16 cellular contexts compared by ENCODE assay signal in the genomic region with DNA sequence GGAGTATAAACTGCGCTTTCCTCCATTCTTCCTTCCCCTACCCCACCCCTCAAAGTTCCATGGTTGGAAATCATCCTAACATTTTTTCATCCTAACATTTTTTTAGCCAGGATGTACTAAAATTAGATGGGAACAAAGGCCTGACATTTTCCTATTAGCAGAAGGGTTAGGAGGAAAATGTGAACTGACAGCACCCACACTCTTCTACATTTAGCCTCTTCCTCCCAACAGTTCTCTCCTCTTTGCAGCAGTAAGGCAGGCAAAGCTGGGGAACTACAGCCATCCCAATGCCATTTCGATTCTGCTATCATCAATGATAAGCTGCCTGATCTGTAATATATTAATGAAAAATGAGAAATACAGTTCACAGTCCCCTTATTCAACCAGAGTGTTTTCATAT. TPM values are rescaled to one million over a fixed set of nuclear protein-coding genes. Genes with fewer than 3 reads are reported as not detected.
A peak's percentile ranks its signal among the peaks of the same experiment; 100 is the strongest.
DNase-seq lines count a peak whose midpoint lies in the region; ATAC-seq and TF ChIP-seq lines count a peak whose summit lies in the region.
"Had no signal": no experiment of that assay in that cellular context is flagged by ENCODE, and none has a peak within 500 bp of the region (broad histone marks: within the 10 kb centered on the region; RNA-seq: fewer than 3 reads in every experiment).

No MANE protein-coding gene starts in this region.

- peaks cover 33% of the 10 kb centered on the region for H3K4me1 ChIP-seq in left ventricle myocardium inferior
- no peaks in the 10 kb centered on the region for H3K4me1 ChIP-seq in lower lobe of right lung

- H3K27ac Mint-ChIP-seq in brain: peak overlapping the region in 4 of 5 experiments; percentile 10 to 76 (median 58)
- no peak overlapping the region for H3K27ac Mint-ChIP-seq in activated naive CD8-positive, alpha-beta T cell treated with anti-CD3 and anti-CD28 coated beads, Interleukin-2, amount 50 U/mL, for 24 hours
- H3K27ac Mint-ChIP-seq: CD8-positive, alpha-beta memory T cell had no signal

- no peak for DNase-seq in left ventricle myocardium inferior
- DNase-seq in cardiac septum (ENCODE audit: low spot score): no peak
- no peak for DNase-seq in lower lobe of right lung
- DNase-seq in left lobe of liver (ENCODE audit: low spot score): no peak
- no peak for DNase-seq in activated naive CD8-positive, alpha-beta T cell treated with anti-CD3 and anti-CD28 coated beads, Interleukin-2, amount 50 U/mL, for 24 hours
- DNase-seq: BE2C; CD4-positive, CD25-positive, alpha-beta regulatory T cell; CD8-positive, alpha-beta memory T cell; COR-L47; DMS 273 treated with DMSO at 0.1 percent for 48 hours; DMS53; DND-41; EL had no signal

- H3K4me1 Mint-ChIP-seq in brain: peaks cover 51% of the 10 kb centered on the region
- no peaks in the 10 kb centered on the region for H3K4me1 Mint-ChIP-seq in activated naive CD8-positive, alpha-beta T cell treated with anti-CD3 and anti-CD28 coated beads, Interleukin-2, amount 50 U/mL, for 24 hours

- ATAC-seq in lower lobe of right lung (no peak), GM18498 (IDR thresholded peaks at IDR 0.05; ENCODE audit: unreplicated experiment) (no peak), left lobe of liver (no peak)
- ATAC-seq in activated naive CD8-positive, alpha-beta T cell treated with anti-CD3 and anti-CD28 coated beads, Interleukin-2, amount 50 U/mL, for 24 hours: no peak

- H3K36me3 Mint-ChIP-seq in brain: peaks cover 41% of the 10 kb centered on the region
- peaks cover 27% of the 10 kb centered on the region for H3K36me3 Mint-ChIP-seq in activated naive CD8-positive, alpha-beta T cell treated with anti-CD3 and anti-CD28 coated beads, Interleukin-2, amount 50 U/mL, for 24 hours (ENCODE audit: low read depth)

- H3K27ac ChIP-seq in left ventricle myocardium inferior (replicated peaks) (peak overlapping the region; percentile 54), lower lobe of right lung (peak overlapping the region; percentile 3)

- H3K27me3 Mint-ChIP-seq in brain: no peaks in the 10 kb centered on the region
- H3K27me3 Mint-ChIP-seq in activated naive CD8-positive, alpha-beta T cell treated with anti-CD3 and anti-CD28 coated beads, Interleukin-2, amount 50 U/mL, for 24 hours: no peaks in the 10 kb centered on the region
- H3K27me3 Mint-ChIP-seq: CD4-positive, CD25-positive, alpha-beta regulatory T cell; CD8-positive, alpha-beta memory T cell had no signal

- no peak overlapping the region for H3K4me3 Mint-ChIP-seq in brain
- no peak overlapping the region for H3K4me3 Mint-ChIP-seq in activated naive CD8-positive, alpha-beta T cell treated with anti-CD3 and anti-CD28 coated beads, Interleukin-2, amount 50 U/mL, for 24 hours
- H3K4me3 Mint-ChIP-seq: CD4-positive, CD25-positive, alpha-beta regulatory T cell; CD8-positive, alpha-beta memory T cell had no signal

- H3K9me3 ChIP-seq in left ventricle myocardium inferior (replicated peaks): no peaks in the 10 kb centered on the region
- H3K9me3 ChIP-seq in lower lobe of right lung: no peaks in the 10 kb centered on the region
- H3K9me3 ChIP-seq: BE2C, HAP-1 had no signal

- no peaks in the 10 kb centered on the region for H3K9me3 Mint-ChIP-seq in brain
- H3K9me3 Mint-ChIP-seq in activated naive CD8-positive, alpha-beta T cell treated with anti-CD3 and anti-CD28 coated beads, Interleukin-2, amount 50 U/mL, for 24 hours: no peaks in the 10 kb centered on the region
- H3K9me3 Mint-ChIP-seq: CD4-positive, CD25-positive, alpha-beta regulatory T cell; CD8-positive, alpha-beta memory T cell had no signal

- TF ChIP-seq CTCF in left ventricle myocardium inferior (IDR thresholded peaks at IDR 0.05; ENCODE audit: borderline replicate concordance) (no peak), brain (conservative IDR thresholded peaks at IDR 0.05) (no peak), lower lobe of right lung (IDR thresholded peaks at IDR 0.05) (no peak)

- H3K4me3 ChIP-seq in left ventricle myocardium inferior (no peak overlapping the region), lower lobe of right lung (no peak overlapping the region)
- H3K4me3 ChIP-seq: HAP-1 had no signal

- intact Hi-C loops in left ventricle myocardium inferior (cut with micrococcal nuclease): no loop called here
- intact Hi-C loops in cardiac septum (cut with DNase I): no loop called here
- intact Hi-C loops in lower lobe of right lung (cut with DNase I): no loop called here

- peaks cover 23% of the 10 kb centered on the region for H3K36me3 ChIP-seq in left ventricle myocardium inferior
- H3K36me3 ChIP-seq in lower lobe of right lung: peaks cover 23% of the 10 kb centered on the region

- H3K27me3 ChIP-seq in left ventricle myocardium inferior (ENCODE audit: low read depth): no peaks in the 10 kb centered on the region
- H3K27me3 ChIP-seq in lower lobe of right lung (ENCODE audit: low read depth): no peaks in the 10 kb centered on the region
- H3K27me3 ChIP-seq: BE2C had no signal

RNA-seq across cellular contexts. Expression of gene FAM53B, which starts 11.4 kb away (rescaled TPM):
- total RNA-seq in left ventricle myocardium inferior (53.4 TPM), cardiac septum (18.5 TPM), lower lobe of right lung (40.7 TPM), left lobe of liver (5.7 TPM)
- 25.9 TPM for polyA plus RNA-seq in brain (ENCODE audit: insufficient read depth, low read depth, low replicate concordance)

RNA-seq across cellular contexts. Expression of gene EEF1AKMT2, which starts 36.1 kb away (rescaled TPM):
- total RNA-seq in left ventricle myocardium inferior (13.8 TPM), cardiac septum (14.6 TPM), lower lobe of right lung (14.1 TPM), left lobe of liver (6.8 TPM)
- 9.8 TPM for polyA plus RNA-seq in brain (ENCODE audit: insufficient read depth, low read depth, low replicate concordance)

RNA-seq across cellular contexts. Expression of gene ABRAXAS2, which starts 46.0 kb away (rescaled TPM):
- total RNA-seq in left ventricle myocardium inferior (11.7 TPM), cardiac septum (12.4 TPM), lower lobe of right lung (15.7 TPM), left lobe of liver (6.6 TPM)
- 6.6 TPM for polyA plus RNA-seq in brain (ENCODE audit: insufficient read depth, low read depth, low replicate concordance)
